Comparison of ENCODE assay signal across 9 cellular contexts in the genomic region with DNA sequence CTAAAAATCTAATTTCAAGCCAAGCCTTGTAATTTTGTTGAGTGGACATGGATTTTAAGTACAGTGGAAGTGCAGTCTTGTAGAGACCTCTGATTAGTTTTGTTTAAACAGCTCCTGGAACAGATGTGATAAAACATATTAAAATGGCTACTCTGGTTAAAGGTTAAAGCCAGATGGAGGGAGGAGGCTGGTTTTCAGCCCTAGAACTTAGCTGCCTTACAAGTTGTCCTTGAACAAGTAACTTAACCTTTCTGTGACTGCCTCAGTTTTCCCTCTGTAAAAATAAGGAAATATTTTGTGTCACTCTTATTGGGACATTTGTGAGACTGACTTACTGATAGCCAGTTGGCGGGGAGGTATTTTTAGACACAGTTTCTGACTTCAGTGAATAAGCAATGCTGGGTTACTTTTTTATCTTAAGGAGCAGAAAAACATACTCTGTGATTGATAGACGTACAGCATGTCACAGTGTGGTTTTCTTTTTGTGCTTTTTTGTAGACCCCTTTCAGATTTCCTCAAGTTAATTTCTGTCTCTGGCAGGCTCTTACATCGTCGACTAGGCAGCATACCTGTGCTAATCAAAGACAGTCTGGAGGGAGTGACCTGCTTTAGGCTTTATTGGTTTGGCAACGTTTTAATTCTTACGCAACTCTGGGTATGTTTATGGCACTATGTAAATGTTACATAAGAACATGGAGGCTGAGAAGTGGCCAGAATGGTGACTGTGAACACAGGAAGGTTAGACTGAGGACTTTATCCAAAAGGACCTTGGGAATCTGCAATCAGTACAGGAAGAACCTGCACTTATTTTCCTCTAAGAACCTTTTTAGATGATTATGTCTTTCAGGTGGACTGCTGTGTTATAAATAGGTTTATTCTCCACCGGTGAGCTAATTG. TPM values are rescaled to one million over a fixed set of nuclear protein-coding genes. Genes with fewer than 3 reads are reported as not detected.
DNase-seq lines count a peak whose midpoint lies in the region; ATAC-seq and TF ChIP-seq lines count a peak whose summit lies in the region.
"Had no signal": no experiment of that assay in that cellular context is flagged by ENCODE, and none has a peak within 500 bp of the region (broad histone marks: within the 10 kb centered on the region; RNA-seq: fewer than 3 reads in every experiment).

No MANE protein-coding gene starts in this region.

- H3K4me3 ChIP-seq in right atrium auricular region (no peak overlapping the region), breast epithelium (peak overlapping the region in 1 of 3 donors; percentile 78), mesenchymal stem cell (ENCODE audit: insufficient read depth in 1 of 2, low read depth in 1 of 2, low read length in 2 of 2) (peak overlapping the region in 1 of 2 experiments; percentile 91), aorta (ENCODE audit: low read length in 2 of 2) (no peak overlapping the region)

- H3K27me3 ChIP-seq in right atrium auricular region = no peaks in the 10 kb centered on the region
- no peaks in the 10 kb centered on the region for H3K27me3 ChIP-seq in breast epithelium
- H3K27me3 ChIP-seq in mesenchymal stem cell (ENCODE audit: control insufficient read depth in 1 of 2, insufficient read depth in 1 of 2, low read length in 2 of 2) = peaks cover 0 to 6% of the 10 kb centered on the region in 2 experiments
- no peaks in the 10 kb centered on the region for H3K27me3 ChIP-seq in aorta (ENCODE audit: control insufficient read depth in 1 of 2, insufficient read depth in 2 of 2, low read length in 1 of 2)

- DNase-seq in right atrium auricular region (ENCODE audit: low spot score) (no peak), cardiac septum (ENCODE audit: low spot score) (no peak), breast epithelium (ENCODE audit: low spot score in 2 of 2) (no peak), mesenchymal stem cell (no peak), aorta (no peak), T-helper 1 cell (no peak)
- DNase-seq in activated CD4-positive, alpha-beta T cell treated with anti-CD3 and anti-CD28 coated beads for 36 hours = no peak
- DNase-seq: Karpas-422 had no signal

- WGBS in mesenchymal stem cell = 84% methylated on average over 7 of the region's 7 CpGs
- WGBS in aorta, 2 donors = 8 to 10% methylated on average over 7 of the region's 7 CpGs

- H4K91ac ChIP-seq in mesenchymal stem cell (ENCODE audit: low read length) = no peak overlapping the region

- H3K27ac ChIP-seq in right atrium auricular region = peak overlapping the region; percentile 89 to 93
- peak overlapping the region; percentile 80 to 94 for H3K27ac ChIP-seq in breast epithelium
- no peak overlapping the region for H3K27ac ChIP-seq in mesenchymal stem cell (ENCODE audit: low read length, poor library complexity, severe bottlenecking)
- H3K27ac ChIP-seq in aorta (ENCODE audit: low read depth in 1 of 2, low read length in 2 of 2) = peak overlapping the region; percentile 11 to 69

- peaks cover 4% of the 10 kb centered on the region for H3K36me3 Mint-ChIP-seq in activated CD4-positive, alpha-beta T cell treated with anti-CD3 and anti-CD28 coated beads for 36 hours (ENCODE audit: low read depth)

- intact Hi-C loops in cardiac septum (cut with DNase I) (no loop called here), breast epithelium (cut with DNase I; ENCODE audit: low total_unique reads) (no loop called here), aorta (cut with DNase I) (no loop called here)
- intact Hi-C loops in activated CD4-positive, alpha-beta T cell treated with anti-CD3 and anti-CD28 coated beads for 36 hours (cut with DNase I, micrococcal nuclease) = loop anchor here in 1 of 2 experiments (5.0 kb wide), 2 partner anchors 1053 to 1672 kb away; partner anchors contain the start of genes EIF4B and LIMA1

- TF ChIP-seq CTCF in right atrium auricular region (IDR thresholded peaks at IDR 0.05) = no peak
- TF ChIP-seq CTCF in breast epithelium (IDR thresholded peaks at IDR 0.05) = no peak

- peaks cover 25% of the 10 kb centered on the region for H3K79me1 ChIP-seq in mesenchymal stem cell (replicated peaks; ENCODE audit: low read length, poor library complexity, severe bottlenecking)

- no peak overlapping the region for H3K18ac ChIP-seq in mesenchymal stem cell (ENCODE audit: low read depth in 1 of 2, low read length in 2 of 2)

- H3K27me3 Mint-ChIP-seq in activated CD4-positive, alpha-beta T cell treated with anti-CD3 and anti-CD28 coated beads for 36 hours = peaks cover 6% of the 10 kb centered on the region

- no peak overlapping the region for H3K23ac ChIP-seq in mesenchymal stem cell (ENCODE audit: low read length in 2 of 2)

- no peak overlapping the region for H4K8ac ChIP-seq in mesenchymal stem cell (ENCODE audit: low read length)

- H2BK5ac ChIP-seq in mesenchymal stem cell (ENCODE audit: low read depth, low read length, poor library complexity, severe bottlenecking) = no peak overlapping the region

- no peak overlapping the region for H2BK15ac ChIP-seq in mesenchymal stem cell (ENCODE audit: low read depth, poor library complexity, severe bottlenecking)

- peaks cover 43% of the 10 kb centered on the region for H3K4me1 Mint-ChIP-seq in activated CD4-positive, alpha-beta T cell treated with anti-CD3 and anti-CD28 coated beads for 36 hours

- H2BK12ac ChIP-seq in mesenchymal stem cell (ENCODE audit: low read length in 2 of 2) = no peak overlapping the region

- H3K9me3 Mint-ChIP-seq in activated CD4-positive, alpha-beta T cell treated with anti-CD3 and anti-CD28 coated beads for 36 hours (ENCODE audit: low read depth) = no peaks in the 10 kb centered on the region

- H3K36me3 ChIP-seq in right atrium auricular region (no peaks in the 10 kb centered on the region), breast epithelium (no peaks in the 10 kb centered on the region), mesenchymal stem cell (ENCODE audit: control insufficient read depth in 1 of 2, insufficient read depth in 2 of 2, low read depth in 1 of 2, low read length in 2 of 2) (peaks cover 2 to 4% of the 10 kb centered on the region in 2 experiments), aorta (ENCODE audit: control insufficient read depth in 1 of 2, insufficient read depth in 2 of 2, low read length in 1 of 2) (no peaks in the 10 kb centered on the region)

- ATAC-seq in aorta (ENCODE audit: low FRiP score) (no peak), GM18909 (IDR thresholded peaks at IDR 0.05; ENCODE audit: poor library complexity, unreplicated experiment) (no peak)
- ATAC-seq in activated CD4-positive, alpha-beta T cell treated with anti-CD3 and anti-CD28 coated beads for 36 hours = no peak

- no peak overlapping the region for H3K4me3 Mint-ChIP-seq in activated CD4-positive, alpha-beta T cell treated with anti-CD3 and anti-CD28 coated beads for 36 hours

- no peak overlapping the region for H2AK5ac ChIP-seq in mesenchymal stem cell (ENCODE audit: low read length, severe bottlenecking)

- peaks cover 0 to 59% of the 10 kb centered on the region in 2 donors for H3K4me1 ChIP-seq in right atrium auricular region
- H3K4me1 ChIP-seq in breast epithelium = peaks cover 0 to 25% of the 10 kb centered on the region in 2 donors
- peaks cover 9% of the 10 kb centered on the region for H3K4me1 ChIP-seq in mesenchymal stem cell (ENCODE audit: control insufficient read depth, insufficient read depth, low read depth, low read length)
- H3K4me1 ChIP-seq in aorta (ENCODE audit: control insufficient read depth in 1 of 2, insufficient read depth in 2 of 2, low read length in 2 of 2) = peaks cover 0 to 4% of the 10 kb centered on the region in 2 donors

- H3K4ac ChIP-seq in mesenchymal stem cell (ENCODE audit: low read depth in 1 of 2, low read length in 2 of 2) = no peak overlapping the region

- H3K9me3 ChIP-seq in right atrium auricular region = no peaks in the 10 kb centered on the region
- H3K9me3 ChIP-seq in breast epithelium = no peaks in the 10 kb centered on the region
- H3K9me3 ChIP-seq in mesenchymal stem cell (ENCODE audit: control insufficient read depth, low read length) = no peaks in the 10 kb centered on the region
- no peaks in the 10 kb centered on the region for H3K9me3 ChIP-seq in aorta (ENCODE audit: control insufficient read depth, low read length)

- H3K27ac Mint-ChIP-seq in activated CD4-positive, alpha-beta T cell treated with anti-CD3 and anti-CD28 coated beads for 36 hours = no peak overlapping the region

- no peak overlapping the region for H3K14ac ChIP-seq in mesenchymal stem cell (ENCODE audit: low read length in 2 of 2)

- CTCF ChIA-PET in activated CD4-positive, alpha-beta T cell treated with anti-CD3 and anti-CD28 coated beads for 36 hours (lab: Charles Lee) = interaction anchor here (1.1 to 1.7 kb wide), 3 partner anchors 12 to 71 kb away, joined by 3 to 5 read pairs (median 3); no protein-coding TSS in a partner anchor

- H2BK120ac ChIP-seq in mesenchymal stem cell (ENCODE audit: low read depth, low read length) = no peak overlapping the region

- H2AFZ ChIP-seq in mesenchymal stem cell (ENCODE audit: low read depth, low read length) = no peak overlapping the region

- POLR2A ChIA-PET in activated CD4-positive, alpha-beta T cell treated with anti-CD3 and anti-CD28 coated beads for 36 hours (lab: Charles Lee) = no interaction called here

- no peak overlapping the region for H3K4me2 ChIP-seq in mesenchymal stem cell (ENCODE audit: low read length, poor library complexity, severe bottlenecking)

- peak overlapping the region; percentile 98 for H3K9ac ChIP-seq in mesenchymal stem cell (ENCODE audit: low read length)

- no peak for TF ChIP-seq POLR2A in breast epithelium (IDR thresholded peaks at IDR 0.05)

RNA-seq across cellular contexts. Expression of gene ACVR1B, which starts 3.2 kb away (rescaled TPM):
- total RNA-seq in right atrium auricular region = 10 to 100 TPM in 1 of 2 donors, 1 to 10 TPM in 1; 8.2 to 12.5 TPM
- 9.3 TPM for total RNA-seq in cardiac septum
- 10 to 100 TPM; 12.3 to 26.3 (median 23.6) TPM for total RNA-seq in breast epithelium
- 13.6 TPM for polyA plus RNA-seq in mesenchymal stem cell (2013, experiment 1 of 2)
- 13.2 TPM for polyA plus RNA-seq in mesenchymal stem cell (2013, experiment 2 of 2)
- total RNA-seq in aorta = 10 to 100 TPM; 24.0 to 24.5 TPM
- polyA plus RNA-seq in aorta = 1 to 10 TPM; 2.3 to 6.9 TPM
- total RNA-seq in activated CD4-positive, alpha-beta T cell treated with anti-CD3 and anti-CD28 coated beads for 36 hours = 10 to 100 TPM; 10.1 to 12.7 TPM

RNA-seq across cellular contexts. Expression of gene ACVRL1, which starts 47.4 kb away (rescaled TPM):
- total RNA-seq in right atrium auricular region (10 to 100 TPM; 48.1 to 57.5 TPM), cardiac septum (31.1 TPM), breast epithelium (100 to 1,000 TPM in 2 of 3 donors, 10 to 100 TPM in 1; 24.7 to 274 (median 109) TPM), aorta (10 to 100 TPM; 53.6 to 96.9 TPM)
- polyA plus RNA-seq in mesenchymal stem cell (2013, experiment 1 of 2) = 158 TPM
- 162 TPM for polyA plus RNA-seq in mesenchymal stem cell (2013, experiment 2 of 2)
- 10 to 100 TPM in 1 of 2 donors, 1 to 10 TPM in 1; 3.4 to 13.5 TPM for polyA plus RNA-seq in aorta
- total RNA-seq in activated CD4-positive, alpha-beta T cell treated with anti-CD3 and anti-CD28 coated beads for 36 hours = not detected

RNA-seq across cellular contexts. Expression of gene TAMALIN, which starts 52.0 kb away (rescaled TPM):
- total RNA-seq in right atrium auricular region (10 to 100 TPM; 17.6 to 23.2 TPM), cardiac septum (27.5 TPM), breast epithelium (10 to 100 TPM in 2 of 3 donors, 1 to 10 TPM in 1; 8.5 to 27.2 (median 16.0) TPM), aorta (100 to 1,000 TPM in 1 of 2 donors, 10 to 100 TPM in 1; 64.2 to 129 TPM)
- 17.3 TPM for polyA plus RNA-seq in mesenchymal stem cell (2013, experiment 1 of 2)
- polyA plus RNA-seq in mesenchymal stem cell (2013, experiment 2 of 2) = 17.8 TPM
- polyA plus RNA-seq in aorta = 10 to 100 TPM in 1 of 2 donors, 1 to 10 TPM in 1; 7.1 to 13.8 TPM
- total RNA-seq in activated CD4-positive, alpha-beta T cell treated with anti-CD3 and anti-CD28 coated beads for 36 hours = 10 to 100 TPM in 1 of 2 experiments, 1 to 10 TPM in 1; 6.4 to 11.5 TPM

Comparison
In these comparisons a context has a peak if more than half of its experiments do, and no peak if none do; other contexts are left out.
1. RNA of gene ACVRL1, which starts 47.4 kb away (total RNA-seq): 24.7 to 274 TPM in breast epithelium, 53.6 to 96.9 TPM in aorta, 48.1 to 57.5 TPM in right atrium auricular region and 31.1 TPM in cardiac septum (single experiment); not detected in activated CD4-positive, alpha-beta T cell treated with anti-CD3 and anti-CD28 coated beads for 36 hours; every median in the first group is over 10 times any median in the second.